In the genomic region with DNA sequence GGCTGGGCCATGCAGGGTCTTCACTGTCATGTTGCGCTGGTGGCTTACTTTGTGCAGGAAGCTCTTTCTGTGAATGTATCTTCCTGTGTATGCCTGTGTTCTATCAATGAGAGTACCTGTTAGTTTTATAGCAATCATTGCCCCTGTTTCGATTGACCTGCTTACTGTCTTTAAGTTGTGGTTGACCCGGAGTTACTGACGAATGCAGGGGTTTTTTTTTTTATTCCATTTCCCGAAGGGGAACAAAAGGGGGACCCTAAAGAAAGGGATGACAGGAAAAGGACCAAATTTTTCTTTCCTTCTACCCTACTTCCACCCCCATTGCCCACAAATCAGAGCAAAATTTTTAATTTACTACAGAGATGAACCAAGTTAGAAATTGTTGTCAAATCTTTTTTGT, we compare ENCODE assay signal across 27 cellular contexts. TPM values are rescaled to one million over a fixed set of nuclear protein-coding genes. Genes with fewer than 3 reads are reported as not detected.
"Had no signal": no experiment of that assay in that cellular context is flagged by ENCODE, and none has a peak within 500 bp of the region (broad histone marks: within the 10 kb centered on the region; RNA-seq: fewer than 3 reads in every experiment).

A gene (minus strand): TSS at position 101 of the 400 bp plus-strand sequence. CDS start 71 bp downstream, at position 30.

- H3K36me3 ChIP-seq: brain microvascular endothelial cell, esophagus muscularis mucosa, gastrocnemius medialis, heart left ventricle had no signal

- H3K4me3 Mint-ChIP-seq: activated CD4-positive, alpha-beta T cell treated with anti-CD3 and anti-CD28 coated beads, Interleukin-2, amount 10 ng/mL, durations not matched to agents 24 days and 14 days; activated CD8-positive, alpha-beta T cell treated with anti-CD3 and anti-CD28 coated beads for 36 hours; activated naive CD8-positive, alpha-beta T cell; activated T-cell treated with anti-CD3 and anti-CD28 coated beads, Interleukin-2, amount 50 U/mL, for 72 hours; effector memory CD8-positive, alpha-beta T cell; WTC11 had no signal

- H3K36me3 Mint-ChIP-seq: activated naive CD8-positive, alpha-beta T cell; WTC11 had no signal

- H3K27ac ChIP-seq: brain microvascular endothelial cell, esophagus muscularis mucosa, foreskin keratinocyte, gastrocnemius medialis, heart left ventricle, VCaP had no signal

- ATAC-seq: activated CD8-positive, alpha-beta T cell treated with anti-CD3 and anti-CD28 coated beads for 36 hours; activated T-cell treated with anti-CD3 and anti-CD28 coated beads, Interleukin-2, amount 50 U/mL, for 72 hours; effector memory CD8-positive, alpha-beta T cell; foreskin keratinocyte; gastrocnemius medialis; heart left ventricle; WTC11 had no signal

- H3K4me3 ChIP-seq: esophagus muscularis mucosa, gastrocnemius medialis, heart left ventricle had no signal

- DNase-seq: activated CD4-positive, alpha-beta T cell treated with anti-CD3 and anti-CD28 coated beads, Interleukin-2, amount 10 ng/mL, durations not matched to agents 24 days and 14 days; activated CD8-positive, alpha-beta memory T cell treated with anti-CD3 and anti-CD28 coated beads for 24 hours; activated CD8-positive, alpha-beta T cell treated with anti-CD3 and anti-CD28 coated beads for 36 hours; activated effector memory CD4-positive, alpha-beta T cell treated with Interleukin-2 at 50 U/mL for 16 hours; activated gamma-delta T cell treated with Interleukin-2 at 50 U/mL for 16 hours; activated naive CD4-positive, alpha-beta T cell treated with anti-CD3 and anti-CD28 coated beads, Interleukin-2, amount 50 U/mL, for 16 hours; activated naive CD4-positive, alpha-beta T cell treated with Interleukin-2 at 50 U/mL for 16 hours; activated T-cell treated with anti-CD3 and anti-CD28 coated beads, Interleukin-2, amount 50 U/mL, for 72 hours; amniotic stem cell; brain microvascular endothelial cell; caudate nucleus; cortex of kidney; dermis blood vessel endothelial cell; effector CD4-positive, alpha-beta T cell; effector memory CD8-positive, alpha-beta T cell; erythroblast; foreskin keratinocyte; gastrocnemius medialis; glutamatergic neuron; heart left ventricle; T-helper 2 cell had no signal

- H3K9me3 Mint-ChIP-seq: activated CD4-positive, alpha-beta T cell treated with anti-CD3 and anti-CD28 coated beads, Interleukin-2, amount 10 ng/mL, durations not matched to agents 24 days and 14 days; activated CD8-positive, alpha-beta T cell treated with anti-CD3 and anti-CD28 coated beads for 36 hours; activated T-cell treated with anti-CD3 and anti-CD28 coated beads, Interleukin-2, amount 50 U/mL, for 72 hours; effector memory CD8-positive, alpha-beta T cell; WTC11 had no signal

- H3K9me3 ChIP-seq: esophagus muscularis mucosa, gastrocnemius medialis, heart left ventricle had no signal

- H3K27ac Mint-ChIP-seq: activated CD4-positive, alpha-beta T cell treated with anti-CD3 and anti-CD28 coated beads, Interleukin-2, amount 10 ng/mL, durations not matched to agents 24 days and 14 days; activated CD8-positive, alpha-beta T cell treated with anti-CD3 and anti-CD28 coated beads for 36 hours; activated naive CD8-positive, alpha-beta T cell; activated T-cell treated with anti-CD3 and anti-CD28 coated beads, Interleukin-2, amount 50 U/mL, for 72 hours; effector memory CD8-positive, alpha-beta T cell; WTC11 had no signal

- H3K4me1 Mint-ChIP-seq: activated CD4-positive, alpha-beta T cell treated with anti-CD3 and anti-CD28 coated beads, Interleukin-2, amount 10 ng/mL, durations not matched to agents 24 days and 14 days; WTC11 had no signal

- H3K4me1 ChIP-seq: esophagus muscularis mucosa, foreskin keratinocyte, gastrocnemius medialis, heart left ventricle had no signal

RNA-seq across cellular contexts. Expression of the gene that starts here (rescaled TPM):
- total RNA-seq: activated CD4-positive, alpha-beta T cell treated with anti-CD3 and anti-CD28 coated beads, Interleukin-2, amount 10 ng/mL, durations not matched to agents 24 days and 14 days; astrocyte; chondrocyte; dermis blood vessel endothelial cell; esophagus muscularis mucosa; foreskin keratinocyte; gastrocnemius medialis; heart left ventricle; WTC11 had no signal
